8 cellular contexts compared by ENCODE assay signal in genomic region chr13:110912651-110913051, GRCh38. TPM values are rescaled to one million over a fixed set of nuclear protein-coding genes. Genes with fewer than 3 reads are reported as not detected.
DNase-seq lines count a peak whose midpoint lies in the region; ATAC-seq and TF ChIP-seq lines count a peak whose summit lies in the region.

No MANE protein-coding gene starts in this region.

- peak overlapping the region; percentile 93 for H3K9ac ChIP-seq in OCI-LY3 (ENCODE audit: low read length)

- H3K4me3 ChIP-seq in GM12875 (ENCODE audit: low read depth, low read length) (peak overlapping the region; percentile 97), OCI-LY3 (ENCODE audit: low read length) (peak overlapping the region; percentile 87)

- peaks cover 45% of the 10 kb centered on the region for H3K36me3 ChIP-seq in OCI-LY3 (replicated peaks; ENCODE audit: low read depth, low read length)

- H3K27me3 Mint-ChIP-seq in endothelial cell (ENCODE audit: unreplicated experiment), result no peaks in the 10 kb centered on the region
- no peaks in the 10 kb centered on the region for H3K27me3 Mint-ChIP-seq in osteocyte (ENCODE audit: unreplicated experiment)

- H3K27ac ChIP-seq in OCI-LY3 (ENCODE audit: low read length), result 0 out of 2 replicates have a peak overlapping the region, but pooled peaks have one; percentile 88

- TF ChIP-seq CTCF in GM12875 (IDR thresholded peaks at IDR 0.05; ENCODE audit: borderline replicate concordance, insufficient read depth, low read depth, low read length) (no peak), OCI-LY3 (IDR thresholded peaks at IDR 0.05; ENCODE audit: low read depth, low read length) (no peak), endothelial cell (IDR thresholded peaks at IDR 0.05; ENCODE audit: unreplicated experiment) (no peak), osteocyte (IDR thresholded peaks at IDR 0.05) (no peak)

- H3K4me1 Mint-ChIP-seq in endothelial cell (ENCODE audit: unreplicated experiment) (peaks cover 43% of the 10 kb centered on the region), osteocyte (ENCODE audit: unreplicated experiment) (peaks cover 64% of the 10 kb centered on the region)

- peak overlapping the region; percentile 91 for H3K4me2 ChIP-seq in OCI-LY3 (ENCODE audit: low read length)

- H3K36me3 Mint-ChIP-seq in endothelial cell (ENCODE audit: low read depth, unreplicated experiment) (peaks cover 14% of the 10 kb centered on the region), osteocyte (ENCODE audit: unreplicated experiment) (peaks cover 21% of the 10 kb centered on the region)

- ATAC-seq in GM18909 (IDR thresholded peaks at IDR 0.05; ENCODE audit: poor library complexity, unreplicated experiment) (no peak), HG02759 (IDR thresholded peaks at IDR 0.05; ENCODE audit: unreplicated experiment) (no peak), HG02840 (IDR thresholded peaks at IDR 0.05; ENCODE audit: low FRiP score, unreplicated experiment) (no peak)

- H3K9me3 ChIP-seq in OCI-LY3 (ENCODE audit: insufficient read depth, low read length), result no peaks in the 10 kb centered on the region

- H3K27ac Mint-ChIP-seq in endothelial cell (ENCODE audit: unreplicated experiment) (peak overlapping the region; percentile 88), osteocyte (ENCODE audit: unreplicated experiment) (peak overlapping the region; percentile 91)

- H3K4me1 ChIP-seq in OCI-LY3 (ENCODE audit: low read length), result peaks cover 31% of the 10 kb centered on the region

- no peak overlapping the region for H2AFZ ChIP-seq in OCI-LY3 (ENCODE audit: low read depth, low read length)

- H3K79me2 ChIP-seq in OCI-LY3 (ENCODE audit: low read length), result peaks cover 89% of the 10 kb centered on the region

- peak overlapping the region; percentile 94 for H3K4me3 Mint-ChIP-seq in endothelial cell (ENCODE audit: unreplicated experiment)
- peak overlapping the region; percentile 91 for H3K4me3 Mint-ChIP-seq in osteocyte (ENCODE audit: unreplicated experiment)

- H4K20me1 ChIP-seq in OCI-LY3 (ENCODE audit: insufficient read depth, low read length), result peaks cover 65% of the 10 kb centered on the region

- H3K27me3 ChIP-seq in OCI-LY3 (ENCODE audit: low read depth, low read length), result no peaks in the 10 kb centered on the region

- DNase-seq in endothelial cell (ENCODE audit: low spot score) (no peak), osteocyte (ENCODE audit: extremely low spot score, unreplicated experiment) (no peak), HPDE6-E6E7 (ENCODE audit: extremely low spot score) (no peak)

- no peaks in the 10 kb centered on the region for H3K9me3 Mint-ChIP-seq in endothelial cell (ENCODE audit: unreplicated experiment)
- H3K9me3 Mint-ChIP-seq in osteocyte (ENCODE audit: unreplicated experiment), result no peaks in the 10 kb centered on the region

RNA-seq across cellular contexts. Expression of gene ANKRD10, which starts 2.2 kb away (rescaled TPM):
- total RNA-seq in endothelial cell (ENCODE audit: unreplicated experiment), result 160 TPM
- total RNA-seq in osteocyte, result 248 and 257 TPM in 2 replicates
